ENCODE assay signal across 23 cellular contexts in the genomic region with DNA sequence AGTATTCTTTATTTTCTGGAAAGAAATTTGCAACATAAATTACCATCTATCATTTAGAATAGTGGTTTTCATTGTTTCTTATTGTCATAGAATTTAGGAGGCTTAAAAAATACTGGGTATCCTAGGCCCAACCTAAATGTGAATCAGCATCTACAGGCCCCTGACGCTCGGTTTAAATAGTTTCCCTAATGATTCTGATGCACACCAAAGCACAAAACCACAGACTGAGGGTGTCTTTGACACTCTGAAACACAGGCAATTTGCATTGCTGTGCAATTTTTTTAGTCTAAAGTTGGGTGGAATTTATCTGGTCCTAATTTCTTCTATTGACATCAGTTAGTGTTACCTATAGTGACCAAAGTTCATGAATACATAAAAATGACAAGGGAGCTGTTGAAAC.
DNase-seq lines count a peak whose midpoint lies in the region; ATAC-seq and TF ChIP-seq lines count a peak whose summit lies in the region.
"Had no signal": no experiment of that assay in that cellular context is flagged by ENCODE, and none has a peak within 500 bp of the region (broad histone marks: within the 10 kb centered on the region; RNA-seq: fewer than 3 reads in every experiment).

No MANE protein-coding gene starts in this region.

- peak; percentile 81 for DNase-seq in Karpas-422
- no peak for DNase-seq in OCI-LY7 (ENCODE audit: low spot score)
- no peak for DNase-seq in SW480 (ENCODE audit: low spot score)
- DNase-seq: 8988T; ACHN; BE2C; C1 segment of cervical spinal cord; CD4-positive, alpha-beta memory T cell; CD4-positive, CD25-positive, alpha-beta regulatory T cell; CD8-positive, alpha-beta memory T cell; COR-L47; DMS 273 treated with DMSO at 0.1 percent for 48 hours; DMS153; DMS53; DMS79; DND-41; EL; GDM1 had no signal

- no peak for ATAC-seq in HG03159 (IDR thresholded peaks at IDR 0.05; ENCODE audit: unreplicated experiment)
- no peak for ATAC-seq in GM19455 (IDR thresholded peaks at IDR 0.05; ENCODE audit: unreplicated experiment)
- ATAC-seq: GM12878 had no signal

- 0 out of 2 replicates have a peak, but pooled peaks cover 3% of the 10 kb centered on the region for H3K36me3 ChIP-seq in Karpas-422 (ENCODE audit: insufficient read depth, low read length)
- H3K36me3 ChIP-seq in Loucy (ENCODE audit: insufficient read depth, low read length), result no peaks in the 10 kb centered on the region
- peaks cover 75% of the 10 kb centered on the region for H3K36me3 ChIP-seq in OCI-LY7 (ENCODE audit: insufficient read depth, low read length)
- H3K36me3 ChIP-seq: BE2C, BLaER1 had no signal

- H3K4me1 ChIP-seq in Karpas-422 (ENCODE audit: low read length) (peaks cover 57% of the 10 kb centered on the region), Loucy (ENCODE audit: insufficient read depth, low read length, poor library complexity, severe bottlenecking) (peaks cover 55% of the 10 kb centered on the region), OCI-LY7 (ENCODE audit: insufficient read depth, low read length, poor library complexity, severe bottlenecking) (peaks cover 48% of the 10 kb centered on the region)

- H3K4me2 ChIP-seq in Karpas-422 (ENCODE audit: low read depth, low read length, poor library complexity, severe bottlenecking), result peak overlapping the region; percentile 69
- peak overlapping the region; percentile 7 for H3K4me2 ChIP-seq in Loucy (ENCODE audit: low read depth, low read length, poor library complexity, severe bottlenecking)
- no peak overlapping the region for H3K4me2 ChIP-seq in OCI-LY7 (ENCODE audit: low read length)
- H3K4me2 ChIP-seq: BLaER1 had no signal

- H3K27ac ChIP-seq in Karpas-422 (ENCODE audit: low read length) (peak overlapping the region; percentile 98), OCI-LY7 (ENCODE audit: low read depth, low read length, poor library complexity, severe bottlenecking) (no peak overlapping the region)
- H3K27ac ChIP-seq: BLaER1 had no signal

- intact Hi-C loops in OCI-LY7 (cut with micrococcal nuclease; ENCODE audit: unreplicated experiment), result loop anchor here (10.0 kb wide), 2 partner anchors 995 to 1055 kb away; partner anchors contain the start of genes GEMIN2, PNN and TRAPPC6B

- H3K79me2 ChIP-seq in Karpas-422 (ENCODE audit: low read length) (no peaks in the 10 kb centered on the region), Loucy (ENCODE audit: insufficient read depth, low read length) (no peaks in the 10 kb centered on the region), OCI-LY7 (ENCODE audit: insufficient read depth, low read depth, low read length) (no peaks in the 10 kb centered on the region)

- peaks cover 9% of the 10 kb centered on the region; the same call in 1 of the 2 replicates for H3F3A ChIP-seq in Loucy (ENCODE audit: low read depth)

- H3K27me3 ChIP-seq in Karpas-422 (ENCODE audit: low read length) (no peaks in the 10 kb centered on the region), Loucy (ENCODE audit: insufficient read depth, low read length, poor library complexity, severe bottlenecking) (no peaks in the 10 kb centered on the region)
- H3K27me3 ChIP-seq: BE2C, BLaER1 had no signal

- TF ChIP-seq CTCF in Loucy (conservative IDR thresholded peaks at IDR 0.05; ENCODE audit: low read length) (no peak), OCI-LY7 (conservative IDR thresholded peaks at IDR 0.05; ENCODE audit: low read length) (no peak)

- H3K9me2 ChIP-seq in Karpas-422 (replicated peaks; ENCODE audit: insufficient read depth, low read length), result no peaks in the 10 kb centered on the region
- no peaks in the 10 kb centered on the region for H3K9me2 ChIP-seq in Loucy (replicated peaks; ENCODE audit: low read depth, low read length)
- H3K9me2 ChIP-seq in OCI-LY7 (ENCODE audit: insufficient read depth, low read length), result no peaks in the 10 kb centered on the region

- no peaks in the 10 kb centered on the region for H4K20me1 ChIP-seq in Karpas-422 (ENCODE audit: insufficient read depth, low read depth, low read length)
- no peaks in the 10 kb centered on the region for H4K20me1 ChIP-seq in Loucy (ENCODE audit: insufficient read depth, low read length, poor library complexity, severe bottlenecking)
- H4K20me1 ChIP-seq in OCI-LY7 (ENCODE audit: insufficient read depth, low read length), result no peaks in the 10 kb centered on the region
- H4K20me1 ChIP-seq: BLaER1 had no signal

- H3K9ac ChIP-seq in Karpas-422 (ENCODE audit: low read length) (peak overlapping the region; percentile 83; the same call in 1 of the 2 replicates), Loucy (ENCODE audit: low read depth, low read length, poor library complexity, severe bottlenecking) (no peak overlapping the region)
- H3K9ac ChIP-seq: BLaER1 had no signal

- H3K4me3 ChIP-seq in Karpas-422 (ENCODE audit: low read length) (no peak overlapping the region), Loucy (ENCODE audit: low read length, poor library complexity, severe bottlenecking) (no peak overlapping the region), OCI-LY7 (ENCODE audit: low read depth, low read length, poor library complexity, severe bottlenecking) (no peak overlapping the region)
- H3K4me3 ChIP-seq: BLaER1, GM12878 had no signal

- BruUV-seq in OCI-LY7 (replicated peaks; lab: Mats Ljungman, UMichigan), result no TSS peak

- H2AFZ ChIP-seq in Karpas-422 (ENCODE audit: low read length) (peak overlapping the region; percentile 29), Loucy (ENCODE audit: low read length) (0 out of 2 replicates have a peak overlapping the region, but pooled peaks have one; percentile 48), OCI-LY7 (ENCODE audit: low read length) (peak overlapping the region; percentile 91; the same call in 1 of the 2 replicates)

- H3K9me3 ChIP-seq in Karpas-422 (ENCODE audit: low read length) (peaks cover 5% of the 10 kb centered on the region; the same call in 1 of the 2 replicates), Loucy (ENCODE audit: insufficient read depth, low read depth, low read length) (peaks cover 3% of the 10 kb centered on the region; the same call in 1 of the 2 replicates), OCI-LY7 (ENCODE audit: low read length) (peaks cover 68% of the 10 kb centered on the region; the same call in 1 of the 2 replicates)
- H3K9me3 ChIP-seq: BE2C had no signal

- CTCF ChIA-PET in OCI-LY7 (lab: Charles Lee; ENCODE audit: unreplicated experiment), result interaction anchor here (1.0 kb wide), 1 partner anchor 81 kb away, joined by 3 read pairs; no protein-coding TSS in a partner anchor

- POLR2A ChIA-PET in OCI-LY7 (lab: Charles Lee), result interaction anchor here (0.8 to 9.9 kb wide), 5 partner anchors 9 to 1050 kb away, joined by 3 to 157 read pairs (median 3); partner anchors contain the start of gene TRAPPC6B

Comparison
In these comparisons a context has a peak if more than half of its experiments do, and no peak if none do; other contexts are left out.
1. H2AFZ ChIP-seq: peak in every context shown above with its lines; median percentile 91 in OCI-LY7; 48 in Loucy; 29 in Karpas-422.